14 cellular contexts compared by ENCODE assay signal in genomic region chr21:35395728-35396127, GRCh38.
DNase-seq lines count a peak whose midpoint lies in the region; ATAC-seq lines count a peak whose summit lies in the region.
"Had no signal": no experiment of that assay in that cellular context is flagged by ENCODE, and none has a peak within 500 bp of the region (broad histone marks: within the 10 kb centered on the region; RNA-seq: fewer than 3 reads in every experiment).

No MANE protein-coding gene starts in this region.

- no peak for ATAC-seq in activated naive CD4-positive, alpha-beta T cell treated with anti-CD3 and anti-CD28 coated beads, Interleukin-2, amount 50 U/mL, for 72 hours
- ATAC-seq in HG03159 (IDR thresholded peaks at IDR 0.05; ENCODE audit: unreplicated experiment) = no peak
- ATAC-seq: GM12878, left ventricle myocardium superior had no signal

- peaks cover 13% of the 10 kb centered on the region for H3K4me1 Mint-ChIP-seq in activated naive CD4-positive, alpha-beta T cell treated with anti-CD3 and anti-CD28 coated beads, Interleukin-2, amount 10 ng/mL, durations not matched to agents 7 days and 5 days

- CTCF ChIA-PET in activated naive CD4-positive, alpha-beta T cell treated with anti-CD3 and anti-CD28 coated beads, Interleukin-2, amount 10 ng/mL, durations not matched to agents 7 days and 5 days (lab: Charles Lee) = no interaction called here

- peaks cover 0 to 16% of the 10 kb centered on the region in 2 donors for H3K9me3 Mint-ChIP-seq in activated naive CD4-positive, alpha-beta T cell treated with anti-CD3 and anti-CD28 coated beads, Interleukin-2, amount 50 U/mL, for 72 hours
- no peaks in the 10 kb centered on the region for H3K9me3 Mint-ChIP-seq in activated naive CD4-positive, alpha-beta T cell treated with anti-CD3 and anti-CD28 coated beads, Interleukin-2, amount 10 ng/mL, durations not matched to agents 7 days and 5 days

- DNase-seq in activated naive CD4-positive, alpha-beta T cell treated with anti-CD3 and anti-CD28 coated beads, Interleukin-2, amount 50 U/mL, for 72 hours (ENCODE audit: low spot score in 2 of 2) = no peak
- no peak for DNase-seq in activated naive CD4-positive, alpha-beta T cell treated with anti-CD3 and anti-CD28 coated beads, Interleukin-2, amount 10 ng/mL, durations not matched to agents 7 days and 5 days
- DNase-seq in SW480 (ENCODE audit: low spot score) (peak; percentile 22), fibroblast of peridontal ligament (ENCODE audit: extremely low read depth) (peak; percentile 59), cerebellar cortex (ENCODE audit: low spot score) (no peak), germinal center (ENCODE audit: low spot score) (no peak), SHP77 treated with DMSO at 0.1 percent for 48 hours (lab: John Stamatoyannopoulos, UW) (no peak)
- DNase-seq: DMS53; effector CD8-positive, alpha-beta T cell; left ventricle myocardium superior; NCI-H1092 treated with DMSO at 0.1 percent for 48 hours had no signal

- H3K27me3 Mint-ChIP-seq in activated naive CD4-positive, alpha-beta T cell treated with anti-CD3 and anti-CD28 coated beads, Interleukin-2, amount 10 ng/mL, durations not matched to agents 7 days and 5 days = no peaks in the 10 kb centered on the region

- no peak overlapping the region for H3K4me3 Mint-ChIP-seq in activated naive CD4-positive, alpha-beta T cell treated with anti-CD3 and anti-CD28 coated beads, Interleukin-2, amount 10 ng/mL, durations not matched to agents 7 days and 5 days
- H3K4me3 Mint-ChIP-seq: type B pancreatic cell had no signal

- H3K27ac Mint-ChIP-seq in activated naive CD4-positive, alpha-beta T cell treated with anti-CD3 and anti-CD28 coated beads, Interleukin-2, amount 50 U/mL, for 72 hours = peak overlapping the region; percentile 8 to 36
- H3K27ac Mint-ChIP-seq in activated naive CD4-positive, alpha-beta T cell treated with anti-CD3 and anti-CD28 coated beads, Interleukin-2, amount 10 ng/mL, durations not matched to agents 7 days and 5 days = no peak overlapping the region
- H3K27ac Mint-ChIP-seq: type B pancreatic cell had no signal

- no peaks in the 10 kb centered on the region for H3K36me3 Mint-ChIP-seq in activated naive CD4-positive, alpha-beta T cell treated with anti-CD3 and anti-CD28 coated beads, Interleukin-2, amount 50 U/mL, for 72 hours
- H3K36me3 Mint-ChIP-seq in activated naive CD4-positive, alpha-beta T cell treated with anti-CD3 and anti-CD28 coated beads, Interleukin-2, amount 10 ng/mL, durations not matched to agents 7 days and 5 days = no peaks in the 10 kb centered on the region
- H3K36me3 Mint-ChIP-seq: type B pancreatic cell had no signal

Comparison
In these comparisons a context has a peak if more than half of its experiments do, and no peak if none do; other contexts are left out.
1. DNase-seq: peak in SW480 (single experiment) and fibroblast of peridontal ligament (single experiment); none in activated naive CD4-positive, alpha-beta T cell treated with anti-CD3 and anti-CD28 coated beads, Interleukin-2, amount 50 U/mL, for 72 hours (0 of 2), activated naive CD4-positive, alpha-beta T cell treated with anti-CD3 and anti-CD28 coated beads, Interleukin-2, amount 10 ng/mL, durations not matched to agents 7 days and 5 days (single experiment), cerebellar cortex (single experiment), germinal center (single experiment) and SHP77 treated with DMSO at 0.1 percent for 48 hours (single experiment).